ENCODE assay signal across 17 cellular contexts in the genomic region with DNA sequence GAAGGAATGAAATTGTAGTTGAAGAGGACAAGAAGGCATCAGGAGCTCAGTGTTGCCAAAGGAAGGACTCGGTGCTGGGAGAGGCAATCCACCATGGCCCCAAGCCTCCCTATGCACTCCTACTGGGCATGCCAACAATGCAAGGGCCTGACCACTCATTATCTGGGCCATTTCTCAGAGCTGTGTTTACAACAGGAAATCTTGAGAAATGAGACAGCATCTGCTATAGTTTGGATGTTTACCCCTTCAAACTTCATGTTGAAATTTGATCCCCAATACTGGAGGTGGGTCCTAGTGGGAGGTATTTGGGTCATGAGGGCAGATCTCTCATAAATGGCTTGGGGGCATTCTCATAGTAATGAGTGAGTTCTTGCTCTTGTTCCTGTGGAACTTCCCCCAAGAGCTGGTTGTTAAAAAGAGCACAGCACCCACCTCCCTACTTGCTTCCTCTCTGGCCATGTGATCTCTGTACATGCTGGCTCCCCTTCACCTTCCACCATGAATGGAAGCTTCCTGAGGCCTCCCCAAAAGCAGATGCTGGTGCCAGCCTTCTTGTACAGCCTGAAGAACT. TPM values are rescaled to one million over a fixed set of nuclear protein-coding genes. Genes with fewer than 3 reads are reported as not detected.
A peak's percentile ranks its signal among the peaks of the same experiment; 100 is the strongest.
DNase-seq lines count a peak whose midpoint lies in the region; ATAC-seq and TF ChIP-seq lines count a peak whose summit lies in the region.
"Had no signal": no experiment of that assay in that cellular context is flagged by ENCODE, and none has a peak within 500 bp of the region (broad histone marks: within the 10 kb centered on the region; RNA-seq: fewer than 3 reads in every experiment).

No MANE protein-coding gene starts in this region.

- no peak overlapping the region for H3K4me3 Mint-ChIP-seq in activated CD8-positive, alpha-beta T cell treated with anti-CD3 and anti-CD28 coated beads for 36 hours
- H3K4me3 Mint-ChIP-seq: activated T-cell treated with anti-CD3 and anti-CD28 coated beads, Interleukin-2, amount 50 U/mL, for 72 hours had no signal

- CTCF ChIA-PET in activated CD8-positive, alpha-beta T cell treated with anti-CD3 and anti-CD28 coated beads for 36 hours (lab: Charles Lee) = interaction anchor here (1.0 kb wide), 1 partner anchor 67 kb away, joined by 3 read pairs; no protein-coding TSS in a partner anchor

- H3K4me1 ChIP-seq in spleen (peaks cover 3 to 55% (median 35%) of the 10 kb centered on the region in 6 donors), foreskin keratinocyte (no peaks in the 10 kb centered on the region)
- H3K4me1 ChIP-seq: Caco-2 had no signal

- DNase-seq in DMS53 (lab: John Stamatoyannopoulos, UW) = peak; percentile 14
- no peak for DNase-seq in DMS53 treated with DMSO at 0.1 percent for 48 hours (lab: John Stamatoyannopoulos, UW; ENCODE audit: unreplicated experiment)
- DNase-seq in H4 (ENCODE audit: low spot score) = peak; percentile 76
- no peak for DNase-seq in activated CD8-positive, alpha-beta T cell treated with anti-CD3 and anti-CD28 coated beads for 36 hours
- no peak for DNase-seq in spleen
- no peak for DNase-seq in foreskin keratinocyte
- DNase-seq in erythroblast (lab: John Stamatoyannopoulos, UW) = no peak
- DNase-seq: activated CD4-positive, alpha-beta T cell treated with anti-CD3 and anti-CD28 coated beads, Interleukin-2, amount 50 U/mL, for 4 hours; activated T-cell treated with anti-CD3 and anti-CD28 coated beads, Interleukin-2, amount 50 U/mL, for 72 hours; anterior cingulate cortex; Caco-2; head of caudate nucleus; NCI-H1694; NCI-H526; small intestine had no signal

- H3K36me3 ChIP-seq in spleen = no peaks in the 10 kb centered on the region

- peak overlapping the region; percentile 78 for H3K27ac Mint-ChIP-seq in activated CD8-positive, alpha-beta T cell treated with anti-CD3 and anti-CD28 coated beads for 36 hours
- H3K27ac Mint-ChIP-seq: activated T-cell treated with anti-CD3 and anti-CD28 coated beads, Interleukin-2, amount 50 U/mL, for 72 hours had no signal

- H3K9me3 ChIP-seq in spleen = no peaks in the 10 kb centered on the region

- H3K27me3 ChIP-seq in spleen (replicated peaks in 1 of 7) (no peaks in the 10 kb centered on the region), foreskin keratinocyte (no peaks in the 10 kb centered on the region)

- H3K27me3 Mint-ChIP-seq in activated CD8-positive, alpha-beta T cell treated with anti-CD3 and anti-CD28 coated beads for 36 hours = no peaks in the 10 kb centered on the region

- H3K27ac ChIP-seq in spleen = peak overlapping the region in 7 of 8 donors; percentile 37 to 86 (median 70)
- no peak overlapping the region for H3K27ac ChIP-seq in foreskin keratinocyte
- H3K27ac ChIP-seq: 22Rv1 had no signal

- POLR2A ChIA-PET in activated CD8-positive, alpha-beta T cell treated with anti-CD3 and anti-CD28 coated beads for 36 hours (lab: Charles Lee) = no interaction called here

- peak overlapping the region in 1 of 8 donors; percentile 53 for H3K4me3 ChIP-seq in spleen

- intact Hi-C loops in activated CD8-positive, alpha-beta T cell treated with anti-CD3 and anti-CD28 coated beads for 36 hours (cut with micrococcal nuclease) = loop anchor here (5.0 kb wide), 1 partner anchor 93 kb away; no protein-coding TSS in a partner anchor
- intact Hi-C loops in spleen (cut with DNase I; ENCODE audit: low total_unique reads) = no loop called here

- H3K36me3 Mint-ChIP-seq in activated CD8-positive, alpha-beta T cell treated with anti-CD3 and anti-CD28 coated beads for 36 hours (ENCODE audit: low read depth) = peaks cover 6% of the 10 kb centered on the region

- TF ChIP-seq CTCF in activated CD8-positive, alpha-beta T cell treated with anti-CD3 and anti-CD28 coated beads for 36 hours (IDR thresholded peaks at IDR 0.05) = no peak
- no peak for TF ChIP-seq CTCF in spleen (IDR thresholded peaks at IDR 0.05 in 8 of 11, conservative IDR thresholded peaks at IDR 0.05 in 3 of 11)
- no peak for TF ChIP-seq CTCF in foreskin keratinocyte (conservative IDR thresholded peaks at IDR 0.05)

- 76 to 96% (median 90%) methylated on average over 1 of the region's 1 CpG for WGBS in spleen, 5 donors

- TF ChIP-seq POLR2A in spleen (IDR thresholded peaks at IDR 0.05) (no peak), erythroblast (IDR thresholded peaks at IDR 0.05; ENCODE audit: low read length) (no peak)

- ATAC-seq in activated CD8-positive, alpha-beta T cell treated with anti-CD3 and anti-CD28 coated beads for 36 hours = peak; percentile 56
- ATAC-seq in foreskin keratinocyte (no peak), HG02798 (IDR thresholded peaks at IDR 0.05; ENCODE audit: poor library complexity, unreplicated experiment) (no peak)
- ATAC-seq: activated T-cell treated with anti-CD3 and anti-CD28 coated beads, Interleukin-2, amount 50 U/mL, for 72 hours had no signal

- H3K4me1 Mint-ChIP-seq in activated CD8-positive, alpha-beta T cell treated with anti-CD3 and anti-CD28 coated beads for 36 hours (ENCODE audit: low read depth) = peaks cover 63% of the 10 kb centered on the region

- peaks cover 6% of the 10 kb centered on the region for H3K9me3 Mint-ChIP-seq in activated CD8-positive, alpha-beta T cell treated with anti-CD3 and anti-CD28 coated beads for 36 hours

RNA-seq across cellular contexts. Expression of a gene that starts 50.9 kb away (rescaled TPM):
- 27.9 and 29.3 TPM in 2 replicates for total RNA-seq in H4 (2014; rRNA removed; shearing (Covaris generic))
- total RNA-seq in activated CD8-positive, alpha-beta T cell treated with anti-CD3 and anti-CD28 coated beads for 36 hours = 10 to 100 TPM; 10.4 to 17.1 TPM
- 100 to 1,000 TPM; 141 to 316 (median 211) TPM for total RNA-seq in spleen
- polyA plus RNA-seq in spleen = 10 to 100 TPM; 30.3 to 65.8 (median 49.6) TPM
- 0.31 TPM in 1 of 2 replicates, not detected in the other for total RNA-seq in foreskin keratinocyte
- 0.09 and 0.10 TPM in 2 replicates for polyA plus RNA-seq in foreskin keratinocyte
- total RNA-seq: Caco-2 had no signal

Comparison
In these comparisons a context has a peak if more than half of its experiments do, and no peak if none do; other contexts are left out.
1. DNase-seq: peak in DMS53 (single experiment) and H4 (single experiment); none in DMS53 treated with DMSO at 0.1 percent for 48 hours (single experiment), activated CD8-positive, alpha-beta T cell treated with anti-CD3 and anti-CD28 coated beads for 36 hours (single experiment), spleen (single experiment), foreskin keratinocyte (0 of 2) and erythroblast (0 of 2).